Comparison of ENCODE assay signal across 1 cellular context in the genomic region with DNA sequence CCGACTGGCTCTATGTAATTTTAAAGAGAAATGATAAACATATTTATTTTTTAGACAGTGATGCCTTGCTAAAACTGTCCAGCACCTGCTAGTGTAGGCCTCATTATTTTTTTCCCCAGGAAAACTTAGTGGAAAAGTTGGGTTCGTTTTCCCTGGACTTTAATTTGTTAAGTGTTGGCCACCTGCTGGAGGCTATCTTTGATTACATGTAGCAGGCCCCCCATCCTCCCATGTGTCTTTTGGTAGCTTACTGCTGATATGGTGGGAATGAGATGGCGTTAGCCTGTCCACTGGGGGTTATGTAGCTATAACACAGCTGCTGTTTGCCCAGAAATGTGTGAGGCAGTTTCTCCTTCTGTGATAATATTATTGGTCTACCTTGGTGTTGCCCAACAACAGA.
TF ChIP-seq lines count a peak whose summit lies in the region.

No MANE protein-coding gene starts in this region.

TF ChIP-seq in WTC11, 78 proteins besides CTCF, POLR2A, EP300 and RAD21 (continued from another document):
- TF ChIP-seq, protein P1, sequence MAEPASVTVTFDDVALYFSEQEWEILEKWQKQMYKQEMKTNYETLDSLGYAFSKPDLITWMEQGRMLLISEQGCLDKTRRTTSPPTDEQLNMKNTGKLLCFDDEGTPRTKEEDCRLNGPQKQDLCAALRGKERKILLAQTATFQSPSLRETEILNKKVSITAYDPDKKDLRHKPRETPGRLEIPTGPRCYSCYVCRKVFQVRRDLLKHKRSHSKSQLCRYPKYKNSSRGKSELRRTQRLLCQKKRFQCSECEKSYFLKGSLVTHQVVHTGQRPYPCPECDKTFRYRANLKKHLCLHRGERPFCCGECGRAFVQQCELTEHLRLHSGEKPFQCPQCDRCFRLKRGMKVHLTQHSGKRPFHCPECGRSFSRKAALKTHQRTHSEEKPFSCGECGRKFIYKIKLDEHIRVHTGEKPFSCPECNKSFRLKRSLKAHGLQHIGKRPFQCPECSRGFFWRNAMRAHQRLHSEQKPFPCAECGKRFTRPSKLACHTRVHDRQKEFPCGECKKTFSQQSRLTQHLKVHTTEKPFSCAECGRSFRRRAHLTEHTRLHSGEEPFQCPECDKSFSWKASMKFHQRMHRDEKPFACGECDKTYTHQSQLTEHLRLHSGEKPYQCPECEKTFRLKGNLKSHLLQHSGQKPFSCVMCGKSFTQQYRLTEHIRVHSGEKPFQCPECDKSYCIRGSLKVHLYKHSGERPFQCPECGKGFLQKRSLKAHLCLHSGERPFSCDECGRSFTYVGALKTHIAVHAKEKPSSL (CRISPR knock-in tag; conservative IDR thresholded peaks at IDR 0.05): no peak
- TF ChIP-seq GRHL2 (CRISPR knock-in tag; IDR thresholded peaks at IDR 0.05; ENCODE audit: insufficient replicate concordance, severe bottlenecking) (no peak), KAT7 (CRISPR knock-in tag; IDR thresholded peaks at IDR 0.05; ENCODE audit: borderline replicate concordance) (no peak), NR1H2 (CRISPR knock-in tag; IDR thresholded peaks at IDR 0.05) (no peak), ZNF232 (CRISPR knock-in tag; IDR thresholded peaks at IDR 0.05) (no peak), NFE2L1 (CRISPR knock-in tag; IDR thresholded peaks at IDR 0.05) (no peak), PRRX2 (CRISPR knock-in tag; IDR thresholded peaks at IDR 0.05) (no peak), ELF4 (CRISPR knock-in tag; IDR thresholded peaks at IDR 0.05; ENCODE audit: low read depth) (no peak)
- TF ChIP-seq, protein P2, sequence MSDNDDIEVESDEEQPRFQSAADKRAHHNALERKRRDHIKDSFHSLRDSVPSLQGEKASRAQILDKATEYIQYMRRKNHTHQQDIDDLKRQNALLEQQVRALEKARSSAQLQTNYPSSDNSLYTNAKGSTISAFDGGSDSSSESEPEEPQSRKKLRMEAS (CRISPR knock-in tag; IDR thresholded peaks at IDR 0.05): no peak
- TF ChIP-seq, protein P3, sequence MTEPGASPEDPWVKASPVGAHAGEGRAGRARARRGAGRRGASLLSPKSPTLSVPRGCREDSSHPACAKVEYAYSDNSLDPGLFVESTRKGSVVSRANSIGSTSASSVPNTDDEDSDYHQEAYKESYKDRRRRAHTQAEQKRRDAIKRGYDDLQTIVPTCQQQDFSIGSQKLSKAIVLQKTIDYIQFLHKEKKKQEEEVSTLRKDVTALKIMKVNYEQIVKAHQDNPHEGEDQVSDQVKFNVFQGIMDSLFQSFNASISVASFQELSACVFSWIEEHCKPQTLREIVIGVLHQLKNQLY (CRISPR knock-in tag; IDR thresholded peaks at IDR 0.05): no peak
